In genomic region chr11:66869471-66869870, GRCh38 we compare ENCODE assay signal across 20 cellular contexts. TPM values are rescaled to one million over a fixed set of nuclear protein-coding genes. Genes with fewer than 3 reads are reported as not detected.
DNase-seq lines count a peak whose midpoint lies in the region; ATAC-seq and TF ChIP-seq lines count a peak whose summit lies in the region.
"Had no signal": no experiment of that assay in that cellular context is flagged by ENCODE, and none has a peak within 500 bp of the region (broad histone marks: within the 10 kb centered on the region; RNA-seq: fewer than 3 reads in every experiment).

No MANE protein-coding gene starts in this region.

- peak overlapping the region; percentile 56 for H4K8ac ChIP-seq in neuronal stem cell (ENCODE audit: low read depth, low read length)

- no peaks in the 10 kb centered on the region; the same call in 2 of the 3 replicates for H3K9me3 Mint-ChIP-seq in GM23338
- H3K9me3 Mint-ChIP-seq: T-helper 1 cell treated with Interleukin-12 subunit alpha and Interleukin-12 subunit beta and Interleukin-4 antibody, amounts not matched to agents 30 μg/mL and 1 μg/mL, for 36 hours had no signal

- H2AFZ ChIP-seq in GM23338 (no peak overlapping the region), Karpas-422 (ENCODE audit: low read length) (no peak overlapping the region), neuronal stem cell (ENCODE audit: low read length) (no peak overlapping the region)
- H2AFZ ChIP-seq: GM23248 had no signal

- H3K4me3 Mint-ChIP-seq in GM23338 = no peak overlapping the region
- H3K4me3 Mint-ChIP-seq: T-helper 1 cell treated with Interleukin-12 subunit alpha and Interleukin-12 subunit beta and Interleukin-4 antibody, amounts not matched to agents 30 μg/mL and 1 μg/mL, for 36 hours had no signal

- H3K18ac ChIP-seq in neuronal stem cell (ENCODE audit: low read length) = no peak overlapping the region

- peaks cover 14% of the 10 kb centered on the region for H3K4me1 Mint-ChIP-seq in GM23338

- H3K23ac ChIP-seq in neuronal stem cell (ENCODE audit: low read depth, low read length, poor library complexity) = no peak overlapping the region

- H3K27me3 ChIP-seq in GM23338 (ENCODE audit: insufficient read depth) (no peaks in the 10 kb centered on the region), Karpas-422 (ENCODE audit: low read length) (no peaks in the 10 kb centered on the region), neuronal stem cell (ENCODE audit: control insufficient read depth in 3 of 3, insufficient read depth in 3 of 3, low read depth in 1 of 3, low read length in 3 of 3) (no peaks in the 10 kb centered on the region)
- H3K27me3 ChIP-seq: SJCRH30 had no signal

- no peak overlapping the region for H2AK5ac ChIP-seq in neuronal stem cell (ENCODE audit: low read depth, low read length)

- no peak overlapping the region for H3K14ac ChIP-seq in neuronal stem cell (ENCODE audit: low read length)

- TF ChIP-seq CTCF in GM23338 (conservative IDR thresholded peaks at IDR 0.05; ENCODE audit: low read depth in 2 of 2) (no peak), RWPE1 (conservative IDR thresholded peaks at IDR 0.05; ENCODE audit: low read depth) (no peak)

- H3K79me1 ChIP-seq in neuronal stem cell (ENCODE audit: low read depth, low read length) = peaks cover under 1% of the 10 kb centered on the region

- H3F3A ChIP-seq in GM23338 (replicated peaks; ENCODE audit: low read depth) = no peaks in the 10 kb centered on the region

- H3K27ac ChIP-seq in GM23338 (ENCODE audit: low read depth) = no peak overlapping the region
- no peak overlapping the region for H3K27ac ChIP-seq in Karpas-422 (ENCODE audit: low read length)
- peak overlapping the region; percentile 39 for H3K27ac ChIP-seq in RWPE1
- no peak overlapping the region for H3K27ac ChIP-seq in neuronal stem cell (replicated peaks; ENCODE audit: low read length)
- H3K27ac ChIP-seq: GM23248, SJCRH30 had no signal

- CTCF ChIA-PET in RWPE1 (lab: Yijun Ruan, JAX) = interaction anchor here (0.7 to 1.5 kb wide), 2 partner anchors 106 to 256 kb away, joined by 4 to 6 read pairs; no protein-coding TSS in a partner anchor

- H2BK120ac ChIP-seq in neuronal stem cell (ENCODE audit: low read depth, low read length) = no peak overlapping the region

- H3K4ac ChIP-seq in neuronal stem cell (ENCODE audit: low read length) = no peak overlapping the region

- H3K9me2 ChIP-seq in GM23338 (ENCODE audit: insufficient read depth) = no peaks in the 10 kb centered on the region
- H3K9me2 ChIP-seq in Karpas-422 (replicated peaks; ENCODE audit: insufficient read depth, low read length) = no peaks in the 10 kb centered on the region

- no peaks in the 10 kb centered on the region for H4K20me1 ChIP-seq in GM23338 (replicated peaks; ENCODE audit: insufficient read depth)
- H4K20me1 ChIP-seq in Karpas-422 (ENCODE audit: insufficient read depth, low read depth, low read length) = no peaks in the 10 kb centered on the region

- H3K9ac ChIP-seq in Karpas-422 (ENCODE audit: low read length) (no peak overlapping the region), neuronal stem cell (ENCODE audit: low read depth, low read length, poor library complexity) (no peak overlapping the region)
- H3K9ac ChIP-seq: GM23248 had no signal

- no peaks in the 10 kb centered on the region for H3K9me3 ChIP-seq in Karpas-422 (ENCODE audit: low read length)
- H3K9me3 ChIP-seq in neuronal stem cell (replicated peaks in 1 of 2; ENCODE audit: control insufficient read depth in 2 of 2, insufficient read depth in 1 of 2, low read depth in 1 of 2, low read length in 2 of 2) = no peaks in the 10 kb centered on the region
- H3K9me3 ChIP-seq: SJCRH30 had no signal

- no peak overlapping the region for H2BK5ac ChIP-seq in neuronal stem cell (ENCODE audit: low read length)

- H2BK12ac ChIP-seq in neuronal stem cell (ENCODE audit: low read length) = no peak overlapping the region

- H3K79me2 ChIP-seq in GM23338 (replicated peaks; ENCODE audit: insufficient read depth) (no peaks in the 10 kb centered on the region), Karpas-422 (ENCODE audit: low read length) (no peaks in the 10 kb centered on the region)

- ATAC-seq in GM23338 (no peak), GM19023 (IDR thresholded peaks at IDR 0.05; ENCODE audit: unreplicated experiment) (no peak)

- no peaks in the 10 kb centered on the region for H3K36me3 ChIP-seq in GM23338 (ENCODE audit: insufficient read depth)
- no peaks in the 10 kb centered on the region for H3K36me3 ChIP-seq in Karpas-422 (ENCODE audit: insufficient read depth, low read length)
- peaks cover 0 to 2% of the 10 kb centered on the region in 2 donors for H3K36me3 ChIP-seq in neuronal stem cell (replicated peaks in 1 of 2; ENCODE audit: control insufficient read depth in 2 of 2, insufficient read depth in 2 of 2, low read length in 2 of 2)
- H3K36me3 ChIP-seq: SJCRH30 had no signal

- POLR2A ChIA-PET in RWPE1 (lab: Yijun Ruan, JAX; ENCODE audit: low non-redundant PET) = no interaction called here

- WGBS in neuronal stem cell (ENCODE audit: extremely low coverage in 2 of 2, insufficient read length in 2 of 2, insufficient replicate concordance in 1 of 2), 2 donors = no CpG with 5 or more reads among the region's 10 CpGs

- H3K4me3 ChIP-seq in GM23338 (no peak overlapping the region), Karpas-422 (ENCODE audit: low read length) (no peak overlapping the region), neuronal stem cell (ENCODE audit: low read length in 2 of 2) (no peak overlapping the region)
- H3K4me3 ChIP-seq: GM23248, SJCRH30 had no signal

- H3K36me3 Mint-ChIP-seq in GM23338 (ENCODE audit: low read depth) = peaks cover 3% of the 10 kb centered on the region; the same call in 1 of the 3 replicates

- H3K4me1 ChIP-seq in GM23338 (ENCODE audit: insufficient read depth) = no peaks in the 10 kb centered on the region; the same call in 1 of the 2 replicates
- peaks cover 19% of the 10 kb centered on the region for H3K4me1 ChIP-seq in Karpas-422 (ENCODE audit: low read length)
- peaks cover 0 to 3% of the 10 kb centered on the region in 2 donors for H3K4me1 ChIP-seq in neuronal stem cell (ENCODE audit: control insufficient read depth in 2 of 2, insufficient read depth in 1 of 2, low read depth in 1 of 2, low read length in 2 of 2)

- no peak overlapping the region for H2BK15ac ChIP-seq in neuronal stem cell (ENCODE audit: low read length)

- no peak for DNase-seq in GM23338 (ENCODE audit: low spot score)
- no peak for DNase-seq in Karpas-422
- DNase-seq in RWPE1 (ENCODE audit: low spot score) = no peak
- DNase-seq in neuronal stem cell (ENCODE audit: low spot score) = no peak
- no peak for DNase-seq in NAMALWA (ENCODE audit: low spot score)
- DNase-seq in stimulated activated CD4-positive, alpha-beta T cell treated with anti-CD3 and anti-CD28 coated beads, Interleukin-4, amount 100 ng/mL, for 4 hours = no peak
- DNase-seq in T-helper 1 cell = no peak
- DNase-seq: ACHN, DMS79 treated with DMSO at 0.1 percent for 48 hours, GM23248, KG1, NCI-H1048, NCI-H1436 treated with DMSO at 0.1 percent for 48 hours, NCI-H2081, NCI-H2171 treated with DMSO at 0.1 percent for 48 hours, NCI-H446, NCI-H526 treated with DMSO at 0.1 percent for 48 hours, SJCRH30 had no signal

- peak overlapping the region; percentile 45; the same call in 1 of the 2 replicates for H3K27ac Mint-ChIP-seq in GM23338
- H3K27ac Mint-ChIP-seq: T-helper 1 cell treated with Interleukin-12 subunit alpha and Interleukin-12 subunit beta and Interleukin-4 antibody, amounts not matched to agents 30 μg/mL and 1 μg/mL, for 36 hours had no signal

- no peak overlapping the region for H4K91ac ChIP-seq in neuronal stem cell (ENCODE audit: low read depth, low read length, poor library complexity)

- peaks cover 12% of the 10 kb centered on the region for H3K27me3 Mint-ChIP-seq in GM23338 (ENCODE audit: insufficient read depth, low read depth, poor library complexity)

- H3K4me2 ChIP-seq in GM23338 (no peak overlapping the region), Karpas-422 (ENCODE audit: low read depth, low read length, poor library complexity, severe bottlenecking) (peak overlapping the region; percentile 50), neuronal stem cell (ENCODE audit: insufficient read depth, low read length, poor library complexity, severe bottlenecking) (no peak overlapping the region)

TF ChIP-seq in GM23338, 12 proteins besides CTCF, POLR2A, EP300 and RAD21:
- no peak for TF ChIP-seq ETS1 (IDR thresholded peaks at IDR 0.05)
- TF ChIP-seq ZNF331 (CRISPR knock-in tag; IDR thresholded peaks at IDR 0.05; ENCODE audit: low read depth) = no peak

RNA-seq across cellular contexts. Expression of gene LRFN4, which starts 12.6 kb away (rescaled TPM):
- total RNA-seq in GM23338 (2014; rRNA removed; shearing (Covaris generic)) = 56.7 and 63.5 TPM in 2 replicates
- polyA plus RNA-seq in GM23338 (2016; fragmentation: Nextera tagmentation; extraction: Ambion mirVana) = 9.8 and 11.1 TPM in 2 replicates
- total RNA-seq in Karpas-422 (2014; rRNA removed; shearing (Covaris generic); ENCODE audit: low replicate concordance) = 8.7 and 24.2 TPM in 2 replicates
- polyA plus RNA-seq in neuronal stem cell (2013, experiment 1 of 2) = 19.8 TPM
- 20.8 TPM for polyA plus RNA-seq in neuronal stem cell (2013, experiment 2 of 2)

RNA-seq across cellular contexts. Expression of gene RCE1, which starts 26.2 kb away (rescaled TPM):
- total RNA-seq in GM23338 (2014; rRNA removed; shearing (Covaris generic)) = 44.7 and 55.1 TPM in 2 replicates
- polyA plus RNA-seq in GM23338 (2016; fragmentation: Nextera tagmentation; extraction: Ambion mirVana) = 27.7 and 27.8 TPM in 2 replicates
- 20.4 and 53.3 TPM in 2 replicates for total RNA-seq in Karpas-422 (2014; rRNA removed; shearing (Covaris generic); ENCODE audit: low replicate concordance)
- polyA plus RNA-seq in neuronal stem cell (2013, experiment 1 of 2) = 25.4 TPM
- 23.9 TPM for polyA plus RNA-seq in neuronal stem cell (2013, experiment 2 of 2)
